Comparison of ENCODE assay signal across 1 cellular context in the genomic region with DNA sequence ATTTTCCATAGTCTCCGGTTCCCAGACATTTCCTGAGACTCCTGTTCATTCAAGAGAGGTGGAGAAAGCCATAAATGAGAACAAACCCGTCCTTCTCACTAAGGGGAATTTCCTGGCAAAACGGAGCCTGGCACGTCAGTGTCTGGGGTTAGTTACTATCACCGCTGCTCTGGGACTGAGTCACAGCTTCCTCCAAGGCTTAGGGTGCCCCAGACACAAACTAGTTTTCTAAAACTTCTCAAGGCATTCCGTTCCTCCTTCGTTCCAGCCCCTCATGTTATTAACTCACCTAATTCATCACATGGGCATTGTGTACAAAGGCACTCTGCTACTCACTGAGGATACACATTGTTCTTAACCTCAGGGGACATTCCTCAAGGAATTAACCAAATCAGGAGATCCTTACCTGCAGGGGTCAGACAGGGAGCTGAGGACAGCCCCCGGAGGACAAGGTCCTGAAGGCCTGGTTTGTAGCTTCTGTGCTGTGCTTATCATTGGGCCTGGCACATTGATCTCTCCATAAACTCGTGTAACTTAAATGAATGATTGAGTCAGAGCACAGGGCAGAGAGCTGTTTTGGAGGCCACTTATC.
A peak's percentile ranks its signal among the peaks of the same experiment; 100 is the strongest.
TF ChIP-seq lines count a peak whose summit lies in the region.

No MANE protein-coding gene starts in this region.

TF ChIP-seq in GM12878, 131 proteins besides CTCF, POLR2A, EP300 and RAD21 (continued from another document):
- TF ChIP-seq, protein P1, sequence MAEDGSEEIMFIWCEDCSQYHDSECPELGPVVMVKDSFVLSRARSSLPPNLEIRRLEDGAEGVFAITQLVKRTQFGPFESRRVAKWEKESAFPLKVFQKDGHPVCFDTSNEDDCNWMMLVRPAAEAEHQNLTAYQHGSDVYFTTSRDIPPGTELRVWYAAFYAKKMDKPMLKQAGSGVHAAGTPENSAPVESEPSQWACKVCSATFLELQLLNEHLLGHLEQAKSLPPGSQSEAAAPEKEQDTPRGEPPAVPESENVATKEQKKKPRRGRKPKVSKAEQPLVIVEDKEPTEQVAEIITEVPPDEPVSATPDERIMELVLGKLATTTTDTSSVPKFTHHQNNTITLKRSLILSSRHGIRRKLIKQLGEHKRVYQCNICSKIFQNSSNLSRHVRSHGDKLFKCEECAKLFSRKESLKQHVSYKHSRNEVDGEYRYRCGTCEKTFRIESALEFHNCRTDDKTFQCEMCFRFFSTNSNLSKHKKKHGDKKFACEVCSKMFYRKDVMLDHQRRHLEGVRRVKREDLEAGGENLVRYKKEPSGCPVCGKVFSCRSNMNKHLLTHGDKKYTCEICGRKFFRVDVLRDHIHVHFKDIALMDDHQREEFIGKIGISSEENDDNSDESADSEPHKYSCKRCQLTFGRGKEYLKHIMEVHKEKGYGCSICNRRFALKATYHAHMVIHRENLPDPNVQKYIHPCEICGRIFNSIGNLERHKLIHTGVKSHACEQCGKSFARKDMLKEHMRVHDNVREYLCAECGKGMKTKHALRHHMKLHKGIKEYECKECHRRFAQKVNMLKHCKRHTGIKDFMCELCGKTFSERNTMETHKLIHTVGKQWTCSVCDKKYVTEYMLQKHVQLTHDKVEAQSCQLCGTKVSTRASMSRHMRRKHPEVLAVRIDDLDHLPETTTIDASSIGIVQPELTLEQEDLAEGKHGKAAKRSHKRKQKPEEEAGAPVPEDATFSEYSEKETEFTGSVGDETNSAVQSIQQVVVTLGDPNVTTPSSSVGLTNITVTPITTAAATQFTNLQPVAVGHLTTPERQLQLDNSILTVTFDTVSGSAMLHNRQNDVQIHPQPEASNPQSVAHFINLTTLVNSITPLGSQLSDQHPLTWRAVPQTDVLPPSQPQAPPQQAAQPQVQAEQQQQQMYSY (CRISPR knock-in tag; IDR thresholded peaks at IDR 0.05), result no peak
- TF ChIP-seq CBX5 (IDR thresholded peaks at IDR 0.05; ENCODE audit: low read depth) (no peak), SP1 (IDR thresholded peaks at IDR 0.05; ENCODE audit: low read depth, low read length) (peak; percentile 31), GATAD2B (conservative IDR thresholded peaks at IDR 0.05; ENCODE audit: low read depth) (no peak), NR2F1 (conservative IDR thresholded peaks at IDR 0.05) (no peak), MYC (IDR thresholded peaks at IDR 0.05; ENCODE audit: insufficient read depth, insufficient read length, insufficient replicate concordance, low read length, severe bottlenecking) (no peak)
- TF ChIP-seq, protein P2, sequence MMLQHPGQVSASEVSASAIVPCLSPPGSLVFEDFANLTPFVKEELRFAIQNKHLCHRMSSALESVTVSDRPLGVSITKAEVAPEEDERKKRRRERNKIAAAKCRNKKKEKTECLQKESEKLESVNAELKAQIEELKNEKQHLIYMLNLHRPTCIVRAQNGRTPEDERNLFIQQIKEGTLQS (IDR thresholded peaks at IDR 0.05; ENCODE audit: borderline replicate concordance, extremely low read depth, low read depth, low read length), result no peak
- TF ChIP-seq, protein P3, sequence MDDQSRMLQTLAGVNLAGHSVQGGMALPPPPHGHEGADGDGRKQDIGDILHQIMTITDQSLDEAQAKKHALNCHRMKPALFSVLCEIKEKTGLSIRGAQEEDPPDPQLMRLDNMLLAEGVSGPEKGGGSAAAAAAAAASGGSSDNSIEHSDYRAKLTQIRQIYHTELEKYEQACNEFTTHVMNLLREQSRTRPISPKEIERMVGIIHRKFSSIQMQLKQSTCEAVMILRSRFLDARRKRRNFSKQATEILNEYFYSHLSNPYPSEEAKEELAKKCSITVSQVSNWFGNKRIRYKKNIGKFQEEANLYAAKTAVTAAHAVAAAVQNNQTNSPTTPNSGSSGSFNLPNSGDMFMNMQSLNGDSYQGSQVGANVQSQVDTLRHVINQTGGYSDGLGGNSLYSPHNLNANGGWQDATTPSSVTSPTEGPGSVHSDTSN (IDR thresholded peaks at IDR 0.05; ENCODE audit: insufficient replicate concordance, low read depth, low read length), result no peak
